ENCODE assay signal across 11 cellular contexts in the genomic region with DNA sequence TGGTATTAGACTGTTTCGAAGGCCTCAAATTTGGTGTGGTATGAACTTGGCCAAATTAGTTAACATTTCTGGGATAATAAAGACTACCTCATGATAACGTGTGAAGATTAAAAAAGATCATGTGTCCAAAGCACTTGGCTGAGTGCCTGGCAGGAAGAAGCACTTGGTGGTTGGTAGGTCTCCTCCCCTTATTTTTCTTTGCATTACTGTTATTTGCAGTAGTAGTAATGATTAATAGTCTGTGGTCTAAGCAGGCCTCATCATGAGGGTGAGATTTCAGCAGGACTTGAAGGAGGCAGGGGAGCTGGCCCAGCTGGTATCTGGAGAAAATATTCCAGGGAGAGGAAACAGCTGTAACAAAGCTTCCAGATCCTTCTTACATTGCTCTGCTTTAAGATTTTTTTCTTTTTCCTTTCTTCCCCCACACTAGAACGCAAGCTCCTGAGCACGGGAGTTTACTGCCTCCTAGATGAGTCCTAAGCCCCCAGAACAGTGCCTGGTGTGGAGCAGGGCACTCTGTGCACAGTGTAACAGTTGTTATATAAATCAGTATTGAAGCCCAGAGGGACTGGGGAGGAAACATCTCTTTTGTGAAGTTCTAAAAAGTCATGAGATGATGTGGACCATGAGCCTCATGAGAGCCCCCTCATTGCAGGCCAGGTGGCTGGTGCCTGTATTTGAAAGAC.
A peak's percentile ranks its signal among the peaks of the same experiment; 100 is the strongest.
DNase-seq lines count a peak whose midpoint lies in the region; ATAC-seq and TF ChIP-seq lines count a peak whose summit lies in the region.
"Had no signal": no experiment of that assay in that cellular context is flagged by ENCODE, and none has a peak within 500 bp of the region (broad histone marks: within the 10 kb centered on the region; RNA-seq: fewer than 3 reads in every experiment).

No MANE protein-coding gene starts in this region.

- TF ChIP-seq CTCF in astrocyte of the spinal cord (IDR thresholded peaks at IDR 0.05; ENCODE audit: low read depth, low read length) = no peak

- in situ Hi-C loops in astrocyte of the spinal cord (cut with HindIII; ENCODE audit: low sequenced_read_pairs) = no loop called here

- H3K4me3 ChIP-seq in astrocyte of the spinal cord (ENCODE audit: low read depth, low read length) = no peak overlapping the region
- H3K4me3 ChIP-seq: adrenal gland had no signal

- ATAC-seq in HG03342 (IDR thresholded peaks at IDR 0.05; ENCODE audit: unreplicated experiment) = peak; percentile 62
- ATAC-seq in stimulated activated naive CD8-positive, alpha-beta T cell treated with anti-CD3 and anti-CD28 coated beads, Interleukin-15, Interleukin-2, amounts not matched to agents 100 U/mL and 50 U/mL, for 24 hours = no peak
- ATAC-seq in HG03457 (IDR thresholded peaks at IDR 0.05; ENCODE audit: unreplicated experiment) = no peak
- no peak for ATAC-seq in HG03460 (IDR thresholded peaks at IDR 0.05; ENCODE audit: unreplicated experiment)
- ATAC-seq: activated CD4-positive, alpha-beta T cell treated with anti-CD3 and anti-CD28 coated beads for 36 hours had no signal

- DNase-seq in AG08395 (ENCODE audit: low spot score) (peak; percentile 41), astrocyte of the spinal cord (ENCODE audit: low read depth, low spot score) (peak; percentile 81), left kidney (ENCODE audit: low read depth, low spot score) (peak; percentile 63)
- no peak for DNase-seq in activated CD4-positive, CD25-positive, alpha-beta regulatory T cell (lab: John Stamatoyannopoulos, UW)
- no peak for DNase-seq in stimulated activated naive CD8-positive, alpha-beta T cell treated with anti-CD3 and anti-CD28 coated beads, Interleukin-15, Interleukin-2, amounts not matched to agents 100 U/mL and 50 U/mL, for 24 hours
- DNase-seq: activated CD4-positive, alpha-beta T cell treated with anti-CD3 and anti-CD28 coated beads for 36 hours; hypothalamus had no signal

Comparison
In these comparisons a context has a peak if more than half of its experiments do, and no peak if none do; other contexts are left out.
1. DNase-seq: peak in AG08395 (single experiment), astrocyte of the spinal cord (single experiment) and left kidney (single experiment); none in activated CD4-positive, CD25-positive, alpha-beta regulatory T cell (0 of 4) and stimulated activated naive CD8-positive, alpha-beta T cell treated with anti-CD3 and anti-CD28 coated beads, Interleukin-15, Interleukin-2, amounts not matched to agents 100 U/mL and 50 U/mL, for 24 hours (single experiment).